In the genomic region with DNA sequence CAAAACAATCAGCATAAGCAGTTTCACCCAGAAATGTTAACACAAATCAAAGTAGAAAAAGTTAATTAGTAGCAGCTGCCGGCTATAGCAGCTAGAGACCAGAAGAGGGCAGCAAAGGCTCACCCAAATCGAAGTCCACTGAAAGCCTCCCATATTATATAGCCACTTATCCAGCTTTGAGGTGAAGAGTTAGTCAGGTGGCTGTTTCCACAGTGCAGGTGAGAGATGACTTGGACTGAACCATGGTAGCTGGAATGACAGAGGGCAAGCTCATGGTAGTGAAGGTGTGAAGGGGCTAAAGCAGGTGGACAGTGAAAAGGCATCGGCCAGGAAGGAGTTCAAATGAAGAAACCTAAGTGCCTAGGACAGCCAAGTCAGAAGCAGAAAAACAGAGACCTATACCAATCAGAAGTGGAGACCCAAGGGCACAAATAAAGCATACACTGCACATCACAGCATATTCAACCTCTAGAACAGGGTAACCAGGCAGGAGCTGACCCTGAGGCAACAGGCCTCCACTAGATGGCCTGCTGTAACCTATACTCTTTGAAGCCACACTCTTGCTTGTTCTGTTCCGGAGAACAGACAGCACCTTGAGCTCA, we compare ENCODE assay signal across 8 cellular contexts. TPM values are rescaled to one million over a fixed set of nuclear protein-coding genes. Genes with fewer than 3 reads are reported as not detected.
DNase-seq lines count a peak whose midpoint lies in the region; ATAC-seq, FAIRE-seq and TF ChIP-seq lines count a peak whose summit lies in the region.

No MANE protein-coding gene starts in this region.

- H3K27me3 Mint-ChIP-seq in mesothelial cell of epicardium (ENCODE audit: low read depth) = no peaks in the 10 kb centered on the region

- H3K27ac Mint-ChIP-seq in mesothelial cell of epicardium = peak overlapping the region; percentile 35

- DNase-seq in DMS114 treated with DMSO at 0.1 percent for 48 hours (lab: John Stamatoyannopoulos, UW; ENCODE audit: unreplicated experiment) (peak; percentile 50), NCI-H82 treated with DMSO at 0.1 percent for 48 hours (lab: John Stamatoyannopoulos, UW; ENCODE audit: unreplicated experiment) (peak; percentile 40), mesothelial cell of epicardium (ENCODE audit: low spot score in 2 of 2, unreplicated experiment in 2 of 2) (peak in 1 of 2 experiments; percentile 57)
- peak; percentile 72 for DNase-seq in activated CD8-positive, alpha-beta memory T cell treated with anti-CD3 and anti-CD28 coated beads for 24 hours
- peak; percentile 40 to 42 for DNase-seq in stimulated activated CD8-positive, alpha-beta memory T cell treated with anti-CD3 and anti-CD28 coated beads, Interleukin-7, amount 100 ng/mL, for 4 hours (ENCODE audit: low read depth in 2 of 2)

- peak; percentile 91 for FAIRE-seq in endometrium (lab: Jason Lieb, UNC)

- TF ChIP-seq CTCF in mesothelial cell of epicardium (IDR thresholded peaks at IDR 0.05; ENCODE audit: unreplicated experiment) = peak; percentile 84

- H3K4me1 Mint-ChIP-seq in mesothelial cell of epicardium = peaks cover 7% of the 10 kb centered on the region

- H3K9me3 Mint-ChIP-seq in mesothelial cell of epicardium = peaks cover 2% of the 10 kb centered on the region

- ATAC-seq in HG03432 (IDR thresholded peaks at IDR 0.05; ENCODE audit: unreplicated experiment) = peak; percentile 51
- ATAC-seq in GM21619 (IDR thresholded peaks at IDR 0.05; ENCODE audit: unreplicated experiment) = no peak

- no peak overlapping the region for H3K4me3 Mint-ChIP-seq in mesothelial cell of epicardium

- peaks cover 3% of the 10 kb centered on the region for H3K36me3 Mint-ChIP-seq in mesothelial cell of epicardium

RNA-seq across cellular contexts. Expression of gene RNF38, which starts 7.2 kb away (rescaled TPM):
- total RNA-seq in mesothelial cell of epicardium = 42.3 to 43.7 TPM (median 43.3 TPM) in 3 replicates
